Comparison of ENCODE assay signal across 21 cellular contexts in the genomic region with DNA sequence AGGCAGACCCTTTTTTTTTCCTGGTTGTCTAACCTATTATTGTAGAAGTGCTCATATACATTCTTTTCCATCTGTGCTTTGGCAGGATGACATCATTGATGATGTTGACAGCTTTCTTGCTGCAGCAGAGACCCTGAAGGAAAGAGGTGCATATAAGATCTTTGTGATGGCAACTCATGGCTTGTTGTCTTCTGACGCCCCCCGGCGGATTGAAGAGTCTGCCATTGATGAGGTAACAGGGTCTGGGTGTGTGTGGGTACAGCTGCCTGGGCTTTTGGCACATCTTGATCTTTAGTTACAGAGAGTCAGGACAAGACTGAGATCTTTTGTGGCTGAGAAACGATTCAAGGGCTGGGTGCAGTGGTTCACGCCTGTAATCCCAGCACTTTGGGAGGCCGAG. TPM values are rescaled to one million over a fixed set of nuclear protein-coding genes. Genes with fewer than 3 reads are reported as not detected.
"Had no signal": no experiment of that assay in that cellular context is flagged by ENCODE, and none has a peak within 500 bp of the region (broad histone marks: within the 10 kb centered on the region; RNA-seq: fewer than 3 reads in every experiment).

No MANE protein-coding gene starts in this region.

- H3K27me3 Mint-ChIP-seq: activated naive CD8-positive, alpha-beta T cell had no signal

- H3K36me3 ChIP-seq: uterus had no signal

- H3K27ac ChIP-seq: cardiac muscle cell, tibial nerve, uterus, WERI-Rb-1 had no signal

- H3K27me3 ChIP-seq: cardiac muscle cell, tibial nerve, uterus had no signal

- H3K4me1 ChIP-seq: uterus had no signal

- H3K4me3 Mint-ChIP-seq: activated naive CD8-positive, alpha-beta T cell; natural killer cell had no signal

- H3K9me3 Mint-ChIP-seq: natural killer cell had no signal

- H3K27ac Mint-ChIP-seq: activated naive CD8-positive, alpha-beta T cell; natural killer cell had no signal

- ATAC-seq: natural killer cell; stimulated activated naive CD8-positive, alpha-beta T cell treated with anti-CD3 and anti-CD28 coated beads, Interleukin-15, Interleukin-2, amounts not matched to agents 100 U/mL and 50 U/mL, for 24 hours had no signal

- H3K9me3 ChIP-seq: tibial nerve, uterus had no signal

- H3K4me3 ChIP-seq: cardiac muscle cell, tibial nerve, uterus had no signal

- DNase-seq: activated CD4-positive, alpha-beta T cell treated with anti-CD3 and anti-CD28 coated beads for 1 hour; activated CD4-positive, alpha-beta T cell treated with anti-CD3 and anti-CD28 coated beads, Interleukin-2, amount 50 U/mL, for 48 hours; activated gamma-delta T cell; dermis blood vessel endothelial cell; effector memory CD4-positive, alpha-beta T cell; foreskin fibroblast; natural killer cell; nucleus accumbens; stimulated activated CD4-positive, alpha-beta T cell treated with anti-CD3 and anti-CD28 coated beads, Interleukin-12 subunit alpha, Interleukin-12 subunit beta, amount 100 ng/mL, for 4 hours; stimulated activated CD4-positive, alpha-beta T cell treated with anti-CD3 and anti-CD28 coated beads, Interleukin-2, amount 100 ng/mL, for 24 hours; stimulated activated naive CD8-positive, alpha-beta T cell treated with anti-CD3 and anti-CD28 coated beads, Interleukin-15, Interleukin-2, amounts not matched to agents 100 U/mL and 50 U/mL, for 24 hours; substantia nigra; uterus; WERI-Rb-1 had no signal

RNA-seq across cellular contexts. Expression of gene SLC5A10, which starts 23.2 kb away (rescaled TPM):
- total RNA-seq: dermis blood vessel endothelial cell; glomerular endothelial cell; mesenteric fat pad; posterior vena cava; T-helper 2 cell treated with Interferon-gamma antibody and Interleukin-4, amounts not matched to agents 100 ng/mL and 5 ng/mL, for 36 hours; tibial nerve; uterus had no signal
- polyA plus RNA-seq: cardiac muscle cell had no signal
